In genomic region chr13:29901714-29902631, GRCh38 we compare ENCODE assay signal across 8 cellular contexts. TPM values are rescaled to one million over a fixed set of nuclear protein-coding genes. Genes with fewer than 3 reads are reported as not detected.
DNase-seq lines count a peak whose midpoint lies in the region; ATAC-seq and TF ChIP-seq lines count a peak whose summit lies in the region.

No MANE protein-coding gene starts in this region.

- TF ChIP-seq POLR2A in GM18505 (IDR thresholded peaks at IDR 0.05; ENCODE audit: borderline replicate concordance, extremely low read depth, insufficient read depth, insufficient read length), result no peak

- peaks cover 15% of the 10 kb centered on the region for H3K4me1 Mint-ChIP-seq in activated T-helper 2 cell treated with anti-CD3 and anti-CD28 coated beads, Interferon-gamma antibody, Interleukin-2, Interleukin-4, amounts not matched to agents 10 μg/mL and 5 μg/mL and 100 μg/mL, durations not matched to agents 14 hours and 24 hours and 36 hours (ENCODE audit: low read depth)

- intact Hi-C loops in activated T-helper 2 cell treated with anti-CD3 and anti-CD28 coated beads, Interferon-gamma antibody, Interleukin-2, Interleukin-4, amounts not matched to agents 10 μg/mL and 5 μg/mL and 100 μg/mL, durations not matched to agents 14 hours and 24 hours and 36 hours (cut with micrococcal nuclease), result no loop called here

- ATAC-seq in GM18907 (IDR thresholded peaks at IDR 0.05; ENCODE audit: unreplicated experiment) (no peak), GM18505 (IDR thresholded peaks at IDR 0.05; ENCODE audit: unreplicated experiment) (no peak)

- H3K27ac Mint-ChIP-seq in activated T-helper 2 cell treated with anti-CD3 and anti-CD28 coated beads, Interferon-gamma antibody, Interleukin-2, Interleukin-4, amounts not matched to agents 10 μg/mL and 5 μg/mL and 100 μg/mL, durations not matched to agents 14 hours and 24 hours and 36 hours, result peak overlapping the region; percentile 66

- H3K27me3 Mint-ChIP-seq in activated T-helper 2 cell treated with anti-CD3 and anti-CD28 coated beads, Interferon-gamma antibody, Interleukin-2, Interleukin-4, amounts not matched to agents 10 μg/mL and 5 μg/mL and 100 μg/mL, durations not matched to agents 14 hours and 24 hours and 36 hours (ENCODE audit: low read depth), result peaks cover 21% of the 10 kb centered on the region

- peak; percentile 78 for DNase-seq in DMS 273 (lab: John Stamatoyannopoulos, UW; ENCODE audit: unreplicated experiment)
- DNase-seq in NCI-H1694 (lab: John Stamatoyannopoulos, UW), result peak; percentile 58
- DNase-seq in activated T-helper 2 cell treated with anti-CD3 and anti-CD28 coated beads, Interferon-gamma antibody, Interleukin-2, Interleukin-4, amounts not matched to agents 10 μg/mL and 5 μg/mL and 100 μg/mL, durations not matched to agents 14 hours and 24 hours and 36 hours (ENCODE audit: low spot score), result no peak
- DNase-seq in islet precursor cell, result peak; percentile 94
- DNase-seq in caudate nucleus (lab: John Stamatoyannopoulos, UW), result no peak
- no peak for DNase-seq in GM19240 (ENCODE audit: insufficient read length, low spot score)

- no peaks in the 10 kb centered on the region for H3K36me3 Mint-ChIP-seq in activated T-helper 2 cell treated with anti-CD3 and anti-CD28 coated beads, Interferon-gamma antibody, Interleukin-2, Interleukin-4, amounts not matched to agents 10 μg/mL and 5 μg/mL and 100 μg/mL, durations not matched to agents 14 hours and 24 hours and 36 hours (ENCODE audit: low read depth)

- H3K4me3 Mint-ChIP-seq in activated T-helper 2 cell treated with anti-CD3 and anti-CD28 coated beads, Interferon-gamma antibody, Interleukin-2, Interleukin-4, amounts not matched to agents 10 μg/mL and 5 μg/mL and 100 μg/mL, durations not matched to agents 14 hours and 24 hours and 36 hours (ENCODE audit: low read depth), result peak overlapping the region; percentile 75

- no peak overlapping the region for H3K27ac ChIP-seq in caudate nucleus (ENCODE audit: low read depth, low read length)

- H3K9me3 Mint-ChIP-seq in activated T-helper 2 cell treated with anti-CD3 and anti-CD28 coated beads, Interferon-gamma antibody, Interleukin-2, Interleukin-4, amounts not matched to agents 10 μg/mL and 5 μg/mL and 100 μg/mL, durations not matched to agents 14 hours and 24 hours and 36 hours, result peaks cover 6% of the 10 kb centered on the region

RNA-seq across cellular contexts. Expression of gene UBL3, which starts 51.6 kb away (rescaled TPM):
- total RNA-seq in activated T-helper 2 cell treated with anti-CD3 and anti-CD28 coated beads, Interferon-gamma antibody, Interleukin-2, Interleukin-4, amounts not matched to agents 10 μg/mL and 5 μg/mL and 100 μg/mL, durations not matched to agents 14 hours and 24 hours and 36 hours, result 7.9 and 8.5 TPM in 2 replicates

Comparison
In these comparisons a context has a peak if more than half of its experiments do, and no peak if none do; other contexts are left out.
1. DNase-seq: peak in DMS 273 (single experiment), NCI-H1694 (single experiment) and islet precursor cell (single experiment); none in activated T-helper 2 cell treated with anti-CD3 and anti-CD28 coated beads, Interferon-gamma antibody, Interleukin-2, Interleukin-4, amounts not matched to agents 10 μg/mL and 5 μg/mL and 100 μg/mL, durations not matched to agents 14 hours and 24 hours and 36 hours (single experiment), caudate nucleus (0 of 61) and GM19240 (single experiment).